Comparison of ENCODE assay signal across 1 cellular context in the genomic region with DNA sequence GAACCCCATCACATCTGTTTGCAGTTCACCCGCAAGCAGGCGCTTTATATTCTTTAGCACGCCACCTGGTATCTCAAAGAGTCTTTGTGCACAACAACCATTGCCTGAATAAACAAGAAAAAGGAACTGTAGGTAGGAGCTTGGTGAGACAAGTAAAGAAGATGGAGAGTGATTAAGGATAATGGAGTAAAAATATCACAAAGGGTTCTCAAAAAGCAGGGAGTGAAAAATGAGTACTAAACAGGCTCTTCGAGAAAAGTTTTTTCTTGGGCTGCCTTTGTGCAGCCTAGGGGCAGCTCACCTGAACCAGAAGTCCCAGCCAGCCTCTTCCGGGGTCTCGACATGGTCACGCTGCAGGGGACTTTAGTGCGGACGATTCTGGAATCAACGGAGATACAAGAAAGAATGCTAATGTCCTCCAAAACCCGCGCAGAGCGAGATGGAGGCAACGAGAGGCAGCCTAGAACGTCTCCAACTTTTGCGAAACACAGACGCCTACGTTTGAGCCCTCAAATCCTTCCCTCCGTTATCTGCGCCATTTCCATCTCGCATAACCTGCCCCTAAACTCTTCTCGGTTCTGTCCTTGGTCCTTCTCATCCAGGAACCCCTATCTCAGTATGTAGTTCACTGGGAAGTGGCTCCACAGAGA.
TF ChIP-seq lines count a peak whose summit lies in the region.

No MANE protein-coding gene starts in this region.

TF ChIP-seq in H1, 55 proteins besides CTCF, POLR2A, EP300 and RAD21:
- TF ChIP-seq, protein P1, sequence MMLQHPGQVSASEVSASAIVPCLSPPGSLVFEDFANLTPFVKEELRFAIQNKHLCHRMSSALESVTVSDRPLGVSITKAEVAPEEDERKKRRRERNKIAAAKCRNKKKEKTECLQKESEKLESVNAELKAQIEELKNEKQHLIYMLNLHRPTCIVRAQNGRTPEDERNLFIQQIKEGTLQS (IDR thresholded peaks at IDR 0.05; ENCODE audit: insufficient read depth, low read depth, low read length) = no peak
- TF ChIP-seq PHF8 (conservative IDR thresholded peaks at IDR 0.05; ENCODE audit: low read depth, low read length) = 0 out of 2 replicates have a peak, but pooled peaks have one; percentile 29
- peak; percentile 59 for TF ChIP-seq ASH2L (IDR thresholded peaks at IDR 0.05; ENCODE audit: low read length)
- TF ChIP-seq CHD7 (IDR thresholded peaks at IDR 0.05; ENCODE audit: insufficient replicate concordance, low read length) = no peak
